Comparison of ENCODE assay signal across 7 cellular contexts in genomic region chr12:48995061-48995879, GRCh38. TPM values are rescaled to one million over a fixed set of nuclear protein-coding genes. Genes with fewer than 3 reads are reported as not detected.
DNase-seq lines count a peak whose midpoint lies in the region; ATAC-seq lines count a peak whose summit lies in the region.

No MANE protein-coding gene starts in this region.

- H3K27ac ChIP-seq in Karpas-422 (ENCODE audit: low read length): no peak overlapping the region

- ATAC-seq in left cardiac atrium (peak; percentile 75 to 79), HG03196 (IDR thresholded peaks at IDR 0.05; ENCODE audit: unreplicated experiment) (no peak)

- no peaks in the 10 kb centered on the region; the same call in 1 of the 2 replicates for H3K36me3 ChIP-seq in Karpas-422 (ENCODE audit: insufficient read depth, low read length)

- H3K27me3 ChIP-seq in Karpas-422 (ENCODE audit: low read length): no peaks in the 10 kb centered on the region

- H3K4me3 ChIP-seq in Karpas-422 (ENCODE audit: low read length): no peak overlapping the region

- no peak overlapping the region for H3K9ac ChIP-seq in Karpas-422 (ENCODE audit: low read length)

- intact Hi-C loops in left cardiac atrium (cut with DNase I): loop anchor here (5.0 to 10.0 kb wide), 2 partner anchors 140 to 143 kb away; partner anchors contain the start of gene DDX23 (in 2 of the 2)

- no peaks in the 10 kb centered on the region for H4K20me1 ChIP-seq in Karpas-422 (ENCODE audit: insufficient read depth, low read depth, low read length)

- no peaks in the 10 kb centered on the region for H3K9me3 ChIP-seq in Karpas-422 (ENCODE audit: low read length)

- DNase-seq in GF-D8 (lab: John Stamatoyannopoulos, UW) (peak; percentile 17), Karpas-422 (peak; percentile 79), OCI-M2 (lab: John Stamatoyannopoulos, UW; ENCODE audit: unreplicated experiment) (peak; percentile 58), amygdala (lab: John Stamatoyannopoulos, UW) (peak in 48 of 56 donors; percentile 18 to 85 (median 52)), left cardiac atrium (peak; percentile 89), pulmonary artery endothelial cell (ENCODE audit: low read depth, low spot score) (peak; percentile 37)

- H3K4me2 ChIP-seq in Karpas-422 (ENCODE audit: low read depth, low read length, poor library complexity, severe bottlenecking): no peak overlapping the region

- no peaks in the 10 kb centered on the region for H3K79me2 ChIP-seq in Karpas-422 (ENCODE audit: low read length)

- H3K4me1 ChIP-seq in Karpas-422 (ENCODE audit: low read length): peaks cover 33% of the 10 kb centered on the region

- no peaks in the 10 kb centered on the region for H3K9me2 ChIP-seq in Karpas-422 (replicated peaks; ENCODE audit: insufficient read depth, low read length)

- no peak overlapping the region for H2AFZ ChIP-seq in Karpas-422 (ENCODE audit: low read length)

RNA-seq across cellular contexts. Expression of gene DDN, which starts 3.9 kb away (rescaled TPM):
- total RNA-seq in Karpas-422 (2014; rRNA removed; shearing (Covaris generic); ENCODE audit: low replicate concordance): 9.6 and 20.2 TPM in 2 replicates
- total RNA-seq in left cardiac atrium (under 1 TPM; 0.29 to 0.84 TPM), pulmonary artery endothelial cell (0.14 and 0.26 TPM in 2 replicates)

RNA-seq across cellular contexts. Expression of gene WNT1, which starts 17.1 kb away (rescaled TPM):
- total RNA-seq in Karpas-422 (2014; rRNA removed; shearing (Covaris generic); ENCODE audit: low replicate concordance): not detected in 2 replicates
- total RNA-seq in left cardiac atrium (not detected), pulmonary artery endothelial cell (not detected in 2 replicates)

RNA-seq across cellular contexts. Expression of gene PRKAG1, which starts 23.3 kb away (rescaled TPM):
- 35.1 and 47.5 TPM in 2 replicates for total RNA-seq in Karpas-422 (2014; rRNA removed; shearing (Covaris generic); ENCODE audit: low replicate concordance)
- total RNA-seq in left cardiac atrium: 10 to 100 TPM; 70.2 to 72.2 TPM
- total RNA-seq in pulmonary artery endothelial cell: 41.2 and 64.7 TPM in 2 replicates

RNA-seq across cellular contexts. Expression of gene WNT10B, which starts 23.7 kb away (rescaled TPM):
- 0.61 and 1.0 TPM in 2 replicates for total RNA-seq in Karpas-422 (2014; rRNA removed; shearing (Covaris generic); ENCODE audit: low replicate concordance)
- total RNA-seq in left cardiac atrium: 1 to 10 TPM in 1 of 2 donors, under 1 TPM in 1; 0.65 to 1.0 TPM
- total RNA-seq in pulmonary artery endothelial cell: under 0.01 TPM in 1 of 2 replicates, not detected in the other

RNA-seq across cellular contexts. Expression of gene ARF3, which starts 38.0 kb away (rescaled TPM):
- total RNA-seq in Karpas-422 (2014; rRNA removed; shearing (Covaris generic); ENCODE audit: low replicate concordance): 51.7 and 57.5 TPM in 2 replicates
- total RNA-seq in left cardiac atrium (10 to 100 TPM; 72.2 to 90.5 TPM), pulmonary artery endothelial cell (46.8 and 56.2 TPM in 2 replicates)

Comparison
In these comparisons a context has a peak if more than half of its experiments do, and no peak if none do; other contexts are left out.
1. DNase-seq: peak in every context shown above with its lines; median percentile 89 in left cardiac atrium; 79 in Karpas-422; 58 in OCI-M2; 52 in amygdala; 37 in pulmonary artery endothelial cell; 17 in GF-D8.